ENCODE assay signal across 8 cellular contexts in the genomic region with DNA sequence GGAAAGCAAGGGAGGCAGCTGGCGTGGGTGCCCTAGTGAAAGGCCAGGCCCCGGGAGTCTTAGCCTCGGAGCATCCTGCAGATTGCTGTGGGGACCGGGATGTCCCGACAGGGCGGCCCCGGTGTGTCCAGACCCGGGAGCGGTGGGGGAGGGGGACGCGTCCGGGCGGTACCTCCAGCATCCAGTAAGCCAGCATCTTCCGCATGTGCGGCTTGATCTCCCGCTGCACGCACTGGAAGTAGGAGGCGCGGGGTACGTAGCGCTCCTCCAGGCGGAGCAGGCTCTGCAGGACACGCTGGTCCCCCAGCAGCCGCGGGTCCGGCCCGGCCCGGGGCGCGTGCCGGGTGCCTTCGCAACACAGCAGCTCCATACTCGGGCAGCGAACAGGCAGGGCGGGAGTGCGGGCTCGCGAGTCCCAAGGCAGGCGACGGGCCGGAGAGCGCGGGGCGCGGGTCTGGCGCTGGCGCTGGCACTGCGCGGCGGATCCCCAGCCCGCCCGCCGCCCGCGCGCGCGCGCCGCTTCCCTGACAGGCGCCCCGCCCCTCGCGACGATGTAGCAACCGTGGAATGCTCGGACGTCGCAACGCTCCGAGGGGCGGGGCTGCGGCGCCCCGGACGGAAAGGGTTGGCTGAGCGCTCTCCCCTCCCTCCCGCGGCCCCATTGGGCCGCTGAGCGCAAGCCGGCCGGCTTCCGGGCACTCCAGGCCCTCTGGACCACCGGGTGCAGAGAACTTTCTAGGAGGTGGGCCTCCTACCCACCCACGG. TPM values are rescaled to one million over a fixed set of nuclear protein-coding genes. Genes with fewer than 3 reads are reported as not detected.
DNase-seq lines count a peak whose midpoint lies in the region; ATAC-seq and TF ChIP-seq lines count a peak whose summit lies in the region.

TSS of gene CCND3 (minus strand) at position 529 of the 765 bp plus-strand sequence. CDS start at position 370, 159 bp downstream.

- peak within 1 kb of the TSS in 1 of 2 experiments; percentile 91 for H3K14ac ChIP-seq in mesenchymal stem cell (ENCODE audit: low read length in 2 of 2)

- peak within 1 kb of the TSS; percentile 94 to 98 for H3K4me3 ChIP-seq in mesenchymal stem cell (ENCODE audit: insufficient read depth in 1 of 2, low read depth in 1 of 2, low read length in 2 of 2)

- H3K18ac ChIP-seq in mesenchymal stem cell (ENCODE audit: low read depth in 1 of 2, low read length in 2 of 2): peak within 1 kb of the TSS; percentile 92 to 96

- peak within 1 kb of the TSS; percentile 65 to 75 for H3K23ac ChIP-seq in mesenchymal stem cell (ENCODE audit: low read length in 2 of 2)

- POLR2A ChIA-PET in CD4-positive, alpha-beta T cell (lab: Charles Lee): interaction anchor here (0.7 to 2.9 kb wide), 15 partner anchors 9 to 110 kb away, joined by 3 to 13 read pairs (median 4); partner anchors contain the start of gene TAF8
- POLR2A ChIA-PET in activated CD8-positive, alpha-beta T cell treated with anti-CD3 and anti-CD28 coated beads for 36 hours (lab: Charles Lee): interaction anchor here (0.9 to 16.7 kb wide), 23 partner anchors 8 to 104 kb away, joined by 3 to 358 read pairs (median 4); partner anchors contain the start of genes BYSL, MED20, TAF8 and USP49

- H3K9ac ChIP-seq in mesenchymal stem cell (ENCODE audit: low read length): peak within 1 kb of the TSS; percentile 92

- H3K9me3 Mint-ChIP-seq in CD4-positive, alpha-beta T cell: no peaks in the 10 kb centered on the region
- H3K9me3 Mint-ChIP-seq in activated CD8-positive, alpha-beta T cell treated with anti-CD3 and anti-CD28 coated beads for 36 hours: no peaks in the 10 kb centered on the region

- TF ChIP-seq CTCF in CD4-positive, alpha-beta T cell (IDR thresholded peaks at IDR 0.05): no peak
- TF ChIP-seq CTCF in activated CD8-positive, alpha-beta T cell treated with anti-CD3 and anti-CD28 coated beads for 36 hours (IDR thresholded peaks at IDR 0.05): no peak

- H3K36me3 ChIP-seq in mesenchymal stem cell (ENCODE audit: control insufficient read depth in 1 of 2, insufficient read depth in 2 of 2, low read depth in 1 of 2, low read length in 2 of 2): peaks cover 13 to 15% of the 10 kb centered on the region in 2 experiments

- peaks cover 64% of the 10 kb centered on the region for H3K36me3 Mint-ChIP-seq in CD4-positive, alpha-beta T cell (ENCODE audit: low read depth)
- H3K36me3 Mint-ChIP-seq in activated CD8-positive, alpha-beta T cell treated with anti-CD3 and anti-CD28 coated beads for 36 hours (ENCODE audit: low read depth): peaks cover 48% of the 10 kb centered on the region

- peak within 1 kb of the TSS; percentile 93 for H3K27ac Mint-ChIP-seq in CD4-positive, alpha-beta T cell
- peak within 1 kb of the TSS; percentile 91 for H3K27ac Mint-ChIP-seq in activated CD8-positive, alpha-beta T cell treated with anti-CD3 and anti-CD28 coated beads for 36 hours

- H2AK5ac ChIP-seq in mesenchymal stem cell (ENCODE audit: low read length, severe bottlenecking): peak within 1 kb of the TSS; percentile 71

- no peaks in the 10 kb centered on the region for H3K27me3 ChIP-seq in CD4-positive, alpha-beta T cell (ENCODE audit: control insufficient read depth, insufficient read depth, low read length)
- no peaks in the 10 kb centered on the region for H3K27me3 ChIP-seq in mesenchymal stem cell (ENCODE audit: control insufficient read depth in 1 of 2, insufficient read depth in 1 of 2, low read length in 2 of 2)

- H3K4ac ChIP-seq in mesenchymal stem cell (ENCODE audit: low read depth in 1 of 2, low read length in 2 of 2): peak within 1 kb of the TSS; percentile 86 to 94

- peaks cover 34% of the 10 kb centered on the region for H3K4me1 ChIP-seq in mesenchymal stem cell (ENCODE audit: control insufficient read depth, insufficient read depth, low read depth, low read length)

- H4K8ac ChIP-seq in mesenchymal stem cell (ENCODE audit: low read length): peak within 1 kb of the TSS; percentile 79

- H3K79me1 ChIP-seq in mesenchymal stem cell (replicated peaks; ENCODE audit: low read length, poor library complexity, severe bottlenecking): peaks cover 8% of the 10 kb centered on the region

- CTCF ChIA-PET in CD4-positive, alpha-beta T cell (lab: Charles Lee): interaction anchor here (0.8 to 1.6 kb wide), 7 partner anchors 20 to 154 kb away, joined by 3 to 5 read pairs (median 3); partner anchors contain the start of genes BYSL, MED20 and TOMM6
- CTCF ChIA-PET in activated CD8-positive, alpha-beta T cell treated with anti-CD3 and anti-CD28 coated beads for 36 hours (lab: Charles Lee): interaction anchor here (0.6 to 21.4 kb wide), 9 partner anchors 13 to 155 kb away, joined by 3 to 392 read pairs (median 4); partner anchors contain the start of genes BYSL, MED20, TAF8 and TOMM6

- H3K4me3 Mint-ChIP-seq in CD4-positive, alpha-beta T cell: peak within 1 kb of the TSS; percentile 97
- H3K4me3 Mint-ChIP-seq in activated CD8-positive, alpha-beta T cell treated with anti-CD3 and anti-CD28 coated beads for 36 hours: peak within 1 kb of the TSS; percentile 90

- DNase-seq in CD4-positive, alpha-beta T cell: peak; percentile 63 to 87 (median 78)
- DNase-seq in NCI-H82 treated with DMSO at 0.1 percent for 48 hours (lab: John Stamatoyannopoulos, UW; ENCODE audit: unreplicated experiment) (peak; percentile 67), mesenchymal stem cell (peak; percentile 96)
- DNase-seq in activated CD8-positive, alpha-beta T cell treated with anti-CD3 and anti-CD28 coated beads for 36 hours: peak; percentile 95
- DNase-seq in effector CD4-positive, alpha-beta T cell: peak; percentile 76
- peak; percentile 88 for DNase-seq in stimulated activated CD8-positive, alpha-beta memory T cell treated with anti-CD3 and anti-CD28 coated beads, Interleukin-12 subunit alpha, Interleukin-12 subunit beta, amount 100 ng/mL, for 24 hours (ENCODE audit: extremely low read depth)

- peak within 1 kb of the TSS; percentile 83 for H4K91ac ChIP-seq in mesenchymal stem cell (ENCODE audit: low read length)

- no peaks in the 10 kb centered on the region for H3K9me3 ChIP-seq in CD4-positive, alpha-beta T cell (ENCODE audit: control insufficient read depth, low read length)
- no peaks in the 10 kb centered on the region for H3K9me3 ChIP-seq in mesenchymal stem cell (ENCODE audit: control insufficient read depth, low read length)

- peak within 1 kb of the TSS; percentile 25 for H2BK5ac ChIP-seq in mesenchymal stem cell (ENCODE audit: low read depth, low read length, poor library complexity, severe bottlenecking)

- peak within 1 kb of the TSS; percentile 74 for H2AFZ ChIP-seq in mesenchymal stem cell (ENCODE audit: low read depth, low read length)

- H2BK12ac ChIP-seq in mesenchymal stem cell (ENCODE audit: low read length in 2 of 2): peak within 1 kb of the TSS; percentile 69 to 75

- peak; percentile 55 for ATAC-seq in CD4-positive, alpha-beta T cell (ENCODE audit: poor library complexity)
- ATAC-seq in GM19397 (IDR thresholded peaks at IDR 0.05; ENCODE audit: unreplicated experiment) (peak; percentile 90), HG03565 (IDR thresholded peaks at IDR 0.05; ENCODE audit: unreplicated experiment) (peak; percentile 71)
- peak; percentile 85 for ATAC-seq in activated CD8-positive, alpha-beta T cell treated with anti-CD3 and anti-CD28 coated beads for 36 hours

- peak within 1 kb of the TSS; percentile 60 for H3K4me2 ChIP-seq in mesenchymal stem cell (ENCODE audit: low read length, poor library complexity, severe bottlenecking)

- peak within 1 kb of the TSS; percentile 71 for H2BK15ac ChIP-seq in mesenchymal stem cell (ENCODE audit: low read depth, poor library complexity, severe bottlenecking)

- under 1% methylated on average over 68 of the region's 86 CpGs for WGBS in mesenchymal stem cell

- no peaks in the 10 kb centered on the region for H3K27me3 Mint-ChIP-seq in CD4-positive, alpha-beta T cell
- H3K27me3 Mint-ChIP-seq in activated CD8-positive, alpha-beta T cell treated with anti-CD3 and anti-CD28 coated beads for 36 hours: no peaks in the 10 kb centered on the region

- intact Hi-C loops in CD4-positive, alpha-beta T cell (cut with DNase I, micrococcal nuclease): loop anchor here (1.0 to 5.0 kb wide), 2 partner anchors 20 to 36 kb away; partner anchors contain the start of genes BYSL (in 1 of the 2) and MED20 (in 1 of the 2)
- intact Hi-C loops in activated CD8-positive, alpha-beta T cell treated with anti-CD3 and anti-CD28 coated beads for 36 hours (cut with micrococcal nuclease): loop anchor here (5.0 kb wide), 2 partner anchors 36 to 81 kb away; no protein-coding TSS in a partner anchor

- peaks cover 80% of the 10 kb centered on the region for H3K4me1 Mint-ChIP-seq in CD4-positive, alpha-beta T cell (ENCODE audit: low read depth)
- peaks cover 51% of the 10 kb centered on the region for H3K4me1 Mint-ChIP-seq in activated CD8-positive, alpha-beta T cell treated with anti-CD3 and anti-CD28 coated beads for 36 hours (ENCODE audit: low read depth)

- peak within 1 kb of the TSS; percentile 55 for H2BK120ac ChIP-seq in mesenchymal stem cell (ENCODE audit: low read depth, low read length)

- peak within 1 kb of the TSS; percentile 68 for H3K27ac ChIP-seq in CD4-positive, alpha-beta T cell (ENCODE audit: low read depth, low read length)
- peak within 1 kb of the TSS; percentile 81 for H3K27ac ChIP-seq in mesenchymal stem cell (ENCODE audit: low read length, poor library complexity, severe bottlenecking)

RNA-seq across cellular contexts. Expression of gene CCND3, which starts in this region (rescaled TPM):
- 100 to 1,000 TPM; 247 to 248 TPM for total RNA-seq in CD4-positive, alpha-beta T cell
- 100 to 1,000 TPM; 457 to 459 TPM for total RNA-seq in activated CD8-positive, alpha-beta T cell treated with anti-CD3 and anti-CD28 coated beads for 36 hours
- 84.5 TPM for polyA plus RNA-seq in mesenchymal stem cell (2013, experiment 1 of 2)
- polyA plus RNA-seq in mesenchymal stem cell (2013, experiment 2 of 2): 80.3 TPM

Comparison
In these comparisons a context has a peak if more than half of its experiments do, and no peak if none do; other contexts are left out.
1. Peak in every context shown above with its lines: DNase-seq, ATAC-seq, H3K4me3 ChIP-seq and H3K27ac ChIP-seq.